In the genomic region with DNA sequence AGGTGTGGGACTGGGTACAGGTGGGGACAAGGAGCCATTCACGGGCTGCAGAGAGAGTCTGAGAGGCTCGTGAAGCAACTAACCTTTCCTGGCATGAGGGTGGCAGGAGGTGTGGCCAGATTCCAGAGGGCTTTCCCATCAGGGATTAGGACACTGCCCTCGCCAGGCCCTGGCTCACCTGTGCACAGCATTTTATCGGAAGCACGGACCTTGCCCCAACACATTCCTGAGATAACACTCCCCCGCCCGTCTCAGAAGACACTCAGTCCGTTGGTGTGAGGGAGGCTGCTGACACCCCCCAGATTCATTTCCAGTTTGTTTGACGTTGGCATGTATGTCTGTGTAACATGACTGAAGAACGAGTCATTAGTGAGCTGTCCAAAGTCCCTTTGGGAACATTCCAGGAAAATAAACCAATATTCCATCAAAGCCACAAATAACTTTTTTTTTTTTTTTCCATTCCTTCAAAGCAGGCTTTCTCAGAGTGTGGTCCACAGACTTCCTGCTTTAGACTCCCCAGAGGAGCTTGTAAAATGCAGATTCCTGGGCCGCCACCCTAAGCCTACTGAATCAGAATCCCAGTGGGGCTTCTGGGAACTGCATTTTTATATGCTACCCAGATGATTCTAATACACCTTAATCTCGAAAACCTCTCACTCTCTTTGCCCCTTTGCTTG, we compare ENCODE assay signal across 11 cellular contexts. TPM values are rescaled to one million over a fixed set of nuclear protein-coding genes. Genes with fewer than 3 reads are reported as not detected.
DNase-seq lines count a peak whose midpoint lies in the region; ATAC-seq and TF ChIP-seq lines count a peak whose summit lies in the region.
"Had no signal": no experiment of that assay in that cellular context is flagged by ENCODE, and none has a peak within 500 bp of the region (broad histone marks: within the 10 kb centered on the region; RNA-seq: fewer than 3 reads in every experiment).

No MANE protein-coding gene starts in this region.

- WGBS in testis, 2 donors: 52 to 73% methylated on average over 9 to 12 of the region's 12 CpGs

- H3K27me3 ChIP-seq in brain microvascular endothelial cell (replicated peaks): no peaks in the 10 kb centered on the region
- no peaks in the 10 kb centered on the region for H3K27me3 ChIP-seq in testis
- H3K27me3 ChIP-seq: adrenal gland had no signal

- peak; percentile 30 for TF ChIP-seq CTCF in 22Rv1 (IDR thresholded peaks at IDR 0.05)
- peak; percentile 6 for TF ChIP-seq CTCF in brain microvascular endothelial cell (IDR thresholded peaks at IDR 0.05; ENCODE audit: low read depth, low read length, missing control alignments)
- TF ChIP-seq CTCF in testis (IDR thresholded peaks at IDR 0.05): no peak

- in situ Hi-C loops in brain microvascular endothelial cell (cut with HindIII; ENCODE audit: low pct_ligation_motif_present, low sequenced_read_pairs): no loop called here

- TF ChIP-seq POLR2A in testis (IDR thresholded peaks at IDR 0.05): no peak

- peak overlapping the region; percentile 78 for H3K27ac ChIP-seq in 22Rv1
- H3K27ac ChIP-seq in brain microvascular endothelial cell: no peak overlapping the region
- H3K27ac ChIP-seq in testis: no peak overlapping the region
- H3K27ac ChIP-seq: adrenal gland had no signal

- peak; percentile 81 for ATAC-seq in left lobe of liver
- no peak for ATAC-seq in GM19455 (IDR thresholded peaks at IDR 0.05; ENCODE audit: unreplicated experiment)
- ATAC-seq: naive thymus-derived CD4-positive, alpha-beta T cell had no signal

- H3K36me3 ChIP-seq in brain microvascular endothelial cell (replicated peaks) (no peaks in the 10 kb centered on the region), testis (ENCODE audit: low read depth, missing control alignments) (no peaks in the 10 kb centered on the region)
- H3K36me3 ChIP-seq: adrenal gland had no signal

- no peaks in the 10 kb centered on the region for H3K9me3 ChIP-seq in testis
- H3K9me3 ChIP-seq: adrenal gland had no signal

- H3K4me3 ChIP-seq in brain microvascular endothelial cell (ENCODE audit: low read depth, low read length) (no peak overlapping the region), testis (no peak overlapping the region)
- H3K4me3 ChIP-seq: adrenal gland had no signal

- peak; percentile 91 for DNase-seq in HT-29 (ENCODE audit: low spot score)
- DNase-seq in brain microvascular endothelial cell: peak; percentile 85
- DNase-seq in left lobe of liver (ENCODE audit: low spot score): peak; percentile 90
- no peak for DNase-seq in activated CD4-positive, alpha-beta T cell treated with anti-CD3 and anti-CD28 coated beads, Interleukin-2, amount 50 U/mL, for 48 hours
- DNase-seq in activated CD4-positive, alpha-beta T cell treated with anti-CD3 and anti-CD28 coated beads for 4 hours: no peak
- DNase-seq in testis: no peak
- DNase-seq: adrenal gland; naive thymus-derived CD4-positive, alpha-beta T cell; stimulated activated CD8-positive, alpha-beta memory T cell treated with anti-CD3 and anti-CD28 coated beads, Interleukin-4, amount 100 ng/mL, for 48 hours had no signal

- H3K4me1 ChIP-seq in testis: no peaks in the 10 kb centered on the region
- H3K4me1 ChIP-seq: adrenal gland had no signal

- intact Hi-C loops in testis (cut with DNase I; ENCODE audit: low total_unique reads): no loop called here

RNA-seq across cellular contexts. Expression of a gene that starts 23.4 kb away (rescaled TPM):
- 66.0 and 70.1 TPM in 2 replicates for total RNA-seq in HT-29 (2014; rRNA removed; shearing (Covaris generic))
- total RNA-seq in left lobe of liver (11.2 TPM), testis (1 to 10 TPM; 3.7 to 5.6 TPM)
- polyA plus RNA-seq in testis (ENCODE audit: insufficient read depth, low read depth, low replicate concordance): 6.0 TPM

Comparison
In these comparisons a context has a peak if more than half of its experiments do, and no peak if none do; other contexts are left out.
1. CTCF ChIP-seq: peak in 22Rv1 (single experiment) and brain microvascular endothelial cell (single experiment); none in testis (0 of 3).
2. DNase-seq: peak in HT-29 (single experiment), brain microvascular endothelial cell (single experiment) and left lobe of liver (single experiment); none in activated CD4-positive, alpha-beta T cell treated with anti-CD3 and anti-CD28 coated beads, Interleukin-2, amount 50 U/mL, for 48 hours (0 of 2), activated CD4-positive, alpha-beta T cell treated with anti-CD3 and anti-CD28 coated beads for 4 hours (0 of 2) and testis (single experiment).